ENCODE assay signal across 8 cellular contexts in genomic region chr3:149352556-149352955, GRCh38. TPM values are rescaled to one million over a fixed set of nuclear protein-coding genes. Genes with fewer than 3 reads are reported as not detected.
DNase-seq lines count a peak whose midpoint lies in the region; ATAC-seq and TF ChIP-seq lines count a peak whose summit lies in the region.

No MANE protein-coding gene starts in this region.

- H3K4me1 Mint-ChIP-seq in progenitor cell of endocrine pancreas (ENCODE audit: low read depth) = peaks cover 17% of the 10 kb centered on the region

- no peak overlapping the region for H3K4me3 Mint-ChIP-seq in progenitor cell of endocrine pancreas (ENCODE audit: low read depth)

- H3K27me3 Mint-ChIP-seq in progenitor cell of endocrine pancreas = no peaks in the 10 kb centered on the region

- peak; percentile 75 for ATAC-seq in GM19328 (IDR thresholded peaks at IDR 0.05; ENCODE audit: unreplicated experiment)
- ATAC-seq in HG03342 (IDR thresholded peaks at IDR 0.05; ENCODE audit: unreplicated experiment) = peak; percentile 96
- ATAC-seq in Right ventricle myocardium superior (ENCODE audit: poor library complexity) = peak; percentile 80

- intact Hi-C loops in Right ventricle myocardium superior (cut with DNase I) = no loop called here

- H3K9me3 Mint-ChIP-seq in progenitor cell of endocrine pancreas (ENCODE audit: low read depth) = peaks cover 3% of the 10 kb centered on the region

- H3K27ac Mint-ChIP-seq in progenitor cell of endocrine pancreas = no peak overlapping the region

- peak; percentile 60 for TF ChIP-seq CTCF in progenitor cell of endocrine pancreas (IDR thresholded peaks at IDR 0.05; ENCODE audit: unreplicated experiment)

- H3K36me3 Mint-ChIP-seq in progenitor cell of endocrine pancreas (ENCODE audit: insufficient read depth) = no peaks in the 10 kb centered on the region

- DNase-seq in DMS153 (lab: John Stamatoyannopoulos, UW) (peak; percentile 54), NCI-H526 (lab: John Stamatoyannopoulos, UW) (peak; percentile 51 to 88), Right ventricle myocardium superior (peak; percentile 52), progenitor cell of endocrine pancreas (ENCODE audit: low spot score, unreplicated experiment) (peak; percentile 13), DMS114 treated with DMSO at 0.1 percent for 48 hours (lab: John Stamatoyannopoulos, UW; ENCODE audit: unreplicated experiment) (no peak)
- peak; percentile 43 to 53 for DNase-seq in activated T-cell treated with anti-CD3 and anti-CD28 coated beads, Interleukin-2, amount 50 U/mL, for 48 hours

RNA-seq across cellular contexts. Expression of gene TM4SF18, which starts 19.1 kb away (rescaled TPM):
- 13.2 TPM for total RNA-seq in Right ventricle myocardium superior
- 0.36 TPM in 1 of 2 replicates, not detected in the other for total RNA-seq in progenitor cell of endocrine pancreas

RNA-seq across cellular contexts. Expression of gene TM4SF1, which starts 24.9 kb away (rescaled TPM):
- total RNA-seq in Right ventricle myocardium superior (110 TPM), progenitor cell of endocrine pancreas (2.1 and 2.3 TPM in 2 replicates)

Comparison
In these comparisons a context has a peak if more than half of its experiments do, and no peak if none do; other contexts are left out.
1. RNA of gene TM4SF18, which starts 19.1 kb away (total RNA-seq): 13.2 TPM in Right ventricle myocardium superior (single experiment); 0.36 TPM in progenitor cell of endocrine pancreas; every median in the first group is over 10 times any median in the second.
2. RNA of gene TM4SF1, which starts 24.9 kb away (total RNA-seq): 110 TPM in Right ventricle myocardium superior (single experiment); 2.1 to 2.3 TPM in progenitor cell of endocrine pancreas; every median in the first group is over 10 times any median in the second.
3. Peak in every context shown above with its lines, with median percentiles within 50 percentile points of each other: ATAC-seq.